Comparison of ENCODE assay signal across 9 cellular contexts in the genomic region with DNA sequence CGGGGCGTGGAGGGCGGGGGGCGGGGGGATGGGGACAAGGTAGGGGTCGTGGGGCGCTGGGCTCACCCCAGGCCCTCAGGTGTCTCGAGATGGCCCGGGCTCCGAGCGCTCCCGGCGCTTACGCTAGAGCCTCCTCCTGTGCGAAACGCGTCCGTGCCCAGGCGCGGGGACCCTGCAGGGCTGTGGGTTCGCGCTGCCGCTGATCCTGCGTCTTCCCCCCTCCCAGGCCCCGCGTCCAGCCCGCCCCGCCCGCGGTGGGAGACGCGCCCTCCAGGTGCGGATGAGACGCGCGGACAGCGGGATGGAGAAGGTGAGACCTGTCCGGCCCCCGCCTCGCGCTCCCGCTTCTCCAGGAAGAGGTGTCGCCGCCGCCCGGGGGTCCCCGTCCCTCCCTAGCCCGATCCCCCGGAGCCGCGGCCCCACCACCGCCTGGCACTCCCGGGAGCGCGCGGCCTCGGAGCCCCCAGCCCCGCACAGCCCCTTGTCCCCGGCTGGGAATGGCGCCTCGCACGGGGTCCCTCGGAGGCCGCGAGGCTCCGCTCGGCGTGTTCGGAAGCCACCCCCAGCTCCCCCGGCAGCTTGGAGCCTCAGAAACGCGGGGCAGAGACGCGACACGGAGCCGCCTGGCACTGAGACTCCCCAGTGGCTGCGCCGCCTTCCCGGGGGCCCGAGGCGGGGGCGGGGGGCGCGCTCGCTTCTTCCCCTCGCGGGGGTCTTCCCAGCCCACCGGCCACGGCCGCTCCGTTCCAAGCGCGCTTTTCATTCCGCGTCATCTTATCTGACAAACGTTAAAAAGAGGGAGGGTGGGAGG. TPM values are rescaled to one million over a fixed set of nuclear protein-coding genes. Genes with fewer than 3 reads are reported as not detected.
A peak's percentile ranks its signal among the peaks of the same experiment; 100 is the strongest.
DNase-seq lines count a peak whose midpoint lies in the region; ATAC-seq and FAIRE-seq lines count a peak whose summit lies in the region.
"Had no signal": no experiment of that assay in that cellular context is flagged by ENCODE, and none has a peak within 500 bp of the region (broad histone marks: within the 10 kb centered on the region; RNA-seq: fewer than 3 reads in every experiment).

No MANE protein-coding gene starts in this region.

- peak overlapping the region in 9 of 11 experiments; percentile 9 to 67 (median 53); a peak in 13 of 22 replicates for H3K27ac ChIP-seq in BLaER1 treated with 17β-estradiol and CSF1 and Interleukin-3, amounts not matched to agents 10 nM and 100 nM

- no peak overlapping the region for H3K27ac Mint-ChIP-seq in naive thymus-derived CD8-positive, alpha-beta T cell

- peaks cover 12 to 23% (median 20%) of the 10 kb centered on the region in 4 donors for H3K4me1 Mint-ChIP-seq in naive thymus-derived CD8-positive, alpha-beta T cell

- FAIRE-seq in GM19239 (lab: Jason Lieb, UNC), result no peak
- FAIRE-seq: islet of Langerhans had no signal

- H3K4me3 ChIP-seq in BLaER1 treated with 17β-estradiol and CSF1 and Interleukin-3, amounts not matched to agents 10 nM and 100 nM, result peak overlapping the region in 2 of 10 experiments; percentile 33 to 55; a peak in 4 of 20 replicates

- peak overlapping the region in 1 of 10 donors; percentile 25 for H3K4me3 Mint-ChIP-seq in naive thymus-derived CD8-positive, alpha-beta T cell

- H3K27me3 ChIP-seq in BLaER1 treated with 17β-estradiol and CSF1 and Interleukin-3, amounts not matched to agents 10 nM and 100 nM, result no peaks in the 10 kb centered on the region

- peaks cover 18 to 64% (median 40%) of the 10 kb centered on the region in 11 experiments; a peak in 21 of 22 replicates for H3K9me3 ChIP-seq in BLaER1 treated with 17β-estradiol and CSF1 and Interleukin-3, amounts not matched to agents 10 nM and 100 nM (replicated peaks in 1 of 11)

- no peaks in the 10 kb centered on the region for H3K27me3 Mint-ChIP-seq in naive thymus-derived CD8-positive, alpha-beta T cell

- peak; percentile 73 to 76 for ATAC-seq in naive thymus-derived CD8-positive, alpha-beta T cell
- ATAC-seq in GM18870 (IDR thresholded peaks at IDR 0.05; ENCODE audit: unreplicated experiment) (no peak), GM19467 (IDR thresholded peaks at IDR 0.05; ENCODE audit: unreplicated experiment) (no peak), GM21723 (IDR thresholded peaks at IDR 0.05; ENCODE audit: unreplicated experiment) (no peak)

- H4K20me1 ChIP-seq in BLaER1 treated with 17β-estradiol and CSF1 and Interleukin-3, amounts not matched to agents 10 nM and 100 nM, result no peaks in the 10 kb centered on the region; a peak in 1 of 22 replicates

- no peak overlapping the region for H3K9ac ChIP-seq in BLaER1 treated with 17β-estradiol and CSF1 and Interleukin-3, amounts not matched to agents 10 nM and 100 nM

- POLR2A ChIA-PET in naive thymus-derived CD8-positive, alpha-beta T cell (lab: Charles Lee), result interaction anchor here (0.9 to 2.4 kb wide), 2 partner anchors 26 to 28 kb away, joined by 3 to 16 read pairs; partner anchors contain the start of gene TOLLIP

- peaks cover 0 to 43% (median 0%) of the 10 kb centered on the region in 11 experiments; a peak in 7 of 22 replicates for H3K36me3 ChIP-seq in BLaER1 treated with 17β-estradiol and CSF1 and Interleukin-3, amounts not matched to agents 10 nM and 100 nM

- peak; percentile 29 to 52 (median 37) for DNase-seq in T-helper 1 cell
- peak; percentile 39 for DNase-seq in effector CD8-positive, alpha-beta T cell (lab: John Stamatoyannopoulos, UW)
- peak; percentile 30 to 74 (median 56) for DNase-seq in naive thymus-derived CD8-positive, alpha-beta T cell
- no peak for DNase-seq in GM19239 (ENCODE audit: insufficient read length, low spot score)

- H3K4me2 ChIP-seq in BLaER1 treated with 17β-estradiol and CSF1 and Interleukin-3, amounts not matched to agents 10 nM and 100 nM, result peak overlapping the region in 5 of 11 experiments; percentile 18 to 62 (median 39); a peak in 6 of 22 replicates

- H3K4me1 ChIP-seq in BLaER1 treated with 17β-estradiol and CSF1 and Interleukin-3, amounts not matched to agents 10 nM and 100 nM, result peaks cover 22 to 73% (median 47%) of the 10 kb centered on the region in 10 experiments

- no peaks in the 10 kb centered on the region for H3K36me3 Mint-ChIP-seq in naive thymus-derived CD8-positive, alpha-beta T cell

- H3K9me3 Mint-ChIP-seq in naive thymus-derived CD8-positive, alpha-beta T cell, result peaks cover 0 to 5% (median 0%) of the 10 kb centered on the region in 9 donors

RNA-seq across cellular contexts. Expression of gene TOLLIP, which starts 27.6 kb away (rescaled TPM):
- 10 to 100 TPM; 33.8 to 38.6 TPM for total RNA-seq in naive thymus-derived CD8-positive, alpha-beta T cell
- 10 to 100 TPM; 21.4 to 27.6 (median 23.4) TPM for polyA plus RNA-seq in naive thymus-derived CD8-positive, alpha-beta T cell

RNA-seq across cellular contexts. Expression of gene BRSK2, which starts 52.7 kb away (rescaled TPM):
- 1 to 10 TPM in 1 of 2 experiments, under 1 TPM in 1; 0.42 to 1.3 TPM for total RNA-seq in naive thymus-derived CD8-positive, alpha-beta T cell
- polyA plus RNA-seq in naive thymus-derived CD8-positive, alpha-beta T cell, result not detected

Comparison
In these comparisons a context has a peak if more than half of its experiments do, and no peak if none do; other contexts are left out.
1. ATAC-seq: peak in naive thymus-derived CD8-positive, alpha-beta T cell (2 of 2); none in GM18870 (single experiment), GM19467 (single experiment) and GM21723 (single experiment).